In genomic region chr11:115181480-115181879, GRCh38 we compare ENCODE assay signal across 13 cellular contexts.
DNase-seq lines count a peak whose midpoint lies in the region; ATAC-seq and TF ChIP-seq lines count a peak whose summit lies in the region.
"Had no signal": no experiment of that assay in that cellular context is flagged by ENCODE, and none has a peak within 500 bp of the region (broad histone marks: within the 10 kb centered on the region; RNA-seq: fewer than 3 reads in every experiment).

No MANE protein-coding gene starts in this region.

- no peaks in the 10 kb centered on the region for H3K27me3 Mint-ChIP-seq in type B pancreatic cell

- peaks cover 19% of the 10 kb centered on the region for H3K36me3 Mint-ChIP-seq in type B pancreatic cell
- H3K36me3 Mint-ChIP-seq: CD4-positive, CD25-positive, alpha-beta regulatory T cell had no signal

- H3K36me3 ChIP-seq in HEK293 (ENCODE audit: control insufficient read depth in 2 of 2, insufficient read depth in 1 of 2, low read length in 2 of 2) = no peaks in the 10 kb centered on the region
- no peaks in the 10 kb centered on the region for H3K36me3 ChIP-seq in psoas muscle (ENCODE audit: insufficient read depth in 1 of 2, low read depth in 1 of 2)
- H3K36me3 ChIP-seq: BLaER1 treated with 17β-estradiol and CSF1 and Interleukin-3, amounts not matched to agents 10 nM and 100 nM had no signal

- ATAC-seq in psoas muscle = no peak
- ATAC-seq: GM12878, HepG2 had no signal

- no peak overlapping the region for H3K27ac ChIP-seq in HEK293 (ENCODE audit: extremely low read depth, low read depth, low read length)
- peak overlapping the region; percentile 71 for H3K27ac ChIP-seq in psoas muscle
- H3K27ac ChIP-seq: BLaER1 treated with 17β-estradiol and CSF1 and Interleukin-3, amounts not matched to agents 10 nM and 100 nM had no signal

- 64 to 78% (median 75%) methylated on average over 10 of the region's 10 CpGs for WGBS in psoas muscle, 3 donors

- POLR2A ChIA-PET in HEK293 (lab: Yijun Ruan, JAX) = no interaction called here

- peaks cover 45% of the 10 kb centered on the region for H3K4me1 Mint-ChIP-seq in type B pancreatic cell (ENCODE audit: unreplicated experiment)
- H3K4me1 Mint-ChIP-seq: CD4-positive, CD25-positive, alpha-beta regulatory T cell had no signal

- intact Hi-C loops in psoas muscle (cut with DNase I) = loop anchor here in 1 of 2 donors (10.0 kb wide), 1 partner anchor 387 kb away; no protein-coding TSS in a partner anchor

- no peak for TF ChIP-seq CTCF in HEK293 (tag by site-specific recombination; IDR thresholded peaks at IDR 0.05)
- TF ChIP-seq CTCF in psoas muscle (IDR thresholded peaks at IDR 0.05) = no peak
- TF ChIP-seq CTCF in type B pancreatic cell (conservative IDR thresholded peaks at IDR 0.05) = no peak

- H3K27me3 ChIP-seq in psoas muscle (ENCODE audit: insufficient read depth in 3 of 3, low read length in 2 of 3) = no peaks in the 10 kb centered on the region
- H3K27me3 ChIP-seq: BLaER1 treated with 17β-estradiol and CSF1 and Interleukin-3, amounts not matched to agents 10 nM and 100 nM had no signal

- H3K9me3 Mint-ChIP-seq in type B pancreatic cell = no peaks in the 10 kb centered on the region

- CTCF ChIA-PET in HEK293 (lab: Yijun Ruan, JAX) = interaction anchor here (0.7 to 2.9 kb wide), 2 partner anchors 11 to 498 kb away, joined by 3 to 18 read pairs; no protein-coding TSS in a partner anchor

- H3K27ac Mint-ChIP-seq in type B pancreatic cell = no peak overlapping the region

- H3K4me3 ChIP-seq in HEK293 (ENCODE audit: low read depth, low read length) (no peak overlapping the region), psoas muscle (no peak overlapping the region)
- H3K4me3 ChIP-seq: BLaER1 treated with 17β-estradiol and CSF1 and Interleukin-3, amounts not matched to agents 10 nM and 100 nM; GM12878 had no signal

- no peaks in the 10 kb centered on the region for H3K4me1 ChIP-seq in HEK293 (ENCODE audit: control insufficient read depth, insufficient read depth, low read length)
- H3K4me1 ChIP-seq in psoas muscle = peaks cover 25% of the 10 kb centered on the region

- peak overlapping the region; percentile 4 for H3K4me3 Mint-ChIP-seq in type B pancreatic cell
- H3K4me3 Mint-ChIP-seq: CD4-positive, CD25-positive, alpha-beta regulatory T cell had no signal

- DNase-seq in left kidney (ENCODE audit: low read depth, low spot score) = peak; percentile 96
- DNase-seq in psoas muscle = no peak
- DNase-seq in type B pancreatic cell (ENCODE audit: extremely low spot score, unreplicated experiment) = no peak
- no peak for DNase-seq in NCI-H82 treated with DMSO at 0.1 percent for 48 hours (lab: John Stamatoyannopoulos, UW; ENCODE audit: unreplicated experiment)
- no peak for DNase-seq in foreskin melanocyte
- no peak for DNase-seq in HUDEP-2 (lab: John Stamatoyannopoulos, UW; ENCODE audit: unreplicated experiment in 76 of 76)
- DNase-seq: ACHN; CD4-positive, CD25-positive, alpha-beta regulatory T cell; HCEC 1CT had no signal

- H3K9me3 ChIP-seq in HEK293 (ENCODE audit: control insufficient read depth, insufficient read depth, low read depth, low read length) = no peaks in the 10 kb centered on the region
- no peaks in the 10 kb centered on the region for H3K9me3 ChIP-seq in psoas muscle

TF ChIP-seq in HEK293, 187 proteins besides CTCF, POLR2A, EP300 and RAD21:
- no peak for TF ChIP-seq ZBTB26 (tag by site-specific recombination; optimal IDR thresholded peaks at IDR 0.05)
- TF ChIP-seq ZFHX2 (tag by site-specific recombination; conservative IDR thresholded peaks at IDR 0.05) = peak; percentile 98
- TF ChIP-seq TRIM28 (IDR thresholded peaks at IDR 0.05; ENCODE audit: borderline replicate concordance, low read length) = 0 out of 2 replicates have a peak, but pooled peaks have one; percentile 36
- peak; percentile 96 for TF ChIP-seq EGR2 (tag by site-specific recombination; IDR thresholded peaks at IDR 0.05; ENCODE audit: low read depth)
